Comparison of ENCODE assay signal across 8 cellular contexts in genomic region chr15:92903956-92904831, GRCh38. TPM values are rescaled to one million over a fixed set of nuclear protein-coding genes. Genes with fewer than 3 reads are reported as not detected.
DNase-seq lines count a peak whose midpoint lies in the region; ATAC-seq, FAIRE-seq and TF ChIP-seq lines count a peak whose summit lies in the region.

No MANE protein-coding gene starts in this region.

- no peaks in the 10 kb centered on the region for H3K27me3 ChIP-seq in SU-DHL-6 (ENCODE audit: low read length)
- no peaks in the 10 kb centered on the region for H3K27me3 ChIP-seq in cardiac muscle cell
- no peaks in the 10 kb centered on the region for H3K27me3 ChIP-seq in pancreas
- H3K27me3 ChIP-seq in tibial artery = no peaks in the 10 kb centered on the region

- 0% methylated on average over 48 to 50 of the region's 50 CpGs for WGBS in pancreas, 2 donors

- H3K9me3 Mint-ChIP-seq in activated naive CD8-positive, alpha-beta T cell treated with anti-CD3 and anti-CD28 coated beads, Interleukin-2, amount 50 U/mL, for 24 hours = peaks cover 3% of the 10 kb centered on the region

- H3K36me3 ChIP-seq in SU-DHL-6 (ENCODE audit: low read length) (peaks cover 27% of the 10 kb centered on the region), cardiac muscle cell (no peaks in the 10 kb centered on the region), pancreas (no peaks in the 10 kb centered on the region), tibial artery (no peaks in the 10 kb centered on the region)

- peaks cover 7% of the 10 kb centered on the region; the same call in 1 of the 2 replicates for H4K20me1 ChIP-seq in SU-DHL-6 (ENCODE audit: low read depth, low read length)

- no peak for TF ChIP-seq CTCF in GM12875 (IDR thresholded peaks at IDR 0.05; ENCODE audit: borderline replicate concordance, insufficient read depth, low read depth, low read length)
- TF ChIP-seq CTCF in SU-DHL-6 (IDR thresholded peaks at IDR 0.05; ENCODE audit: insufficient read depth, low read length, poor library complexity, severe bottlenecking) = no peak
- TF ChIP-seq CTCF in cardiac muscle cell (IDR thresholded peaks at IDR 0.05; ENCODE audit: low read depth, low read length) = no peak
- no peak for TF ChIP-seq CTCF in pancreas (IDR thresholded peaks at IDR 0.05)
- peak in 1 of 2 experiments; percentile 25 for TF ChIP-seq CTCF in tibial artery (IDR thresholded peaks at IDR 0.05)

- intact Hi-C loops in pancreas (cut with DNase I) (loop anchor here in 1 of 3 donors (5.0 kb wide), 1 partner anchor 97 kb away; no protein-coding TSS in a partner anchor), tibial artery (cut with DNase I; ENCODE audit: low total_unique reads) (loop anchor here (2.0 kb wide), 1 partner anchor 95 kb away; no protein-coding TSS in a partner anchor)

- peak overlapping the region; percentile 96 for H3K4me2 ChIP-seq in SU-DHL-6 (ENCODE audit: low read depth, low read length, poor library complexity, severe bottlenecking)

- peaks cover 57% of the 10 kb centered on the region for H3K36me3 Mint-ChIP-seq in activated naive CD8-positive, alpha-beta T cell treated with anti-CD3 and anti-CD28 coated beads, Interleukin-2, amount 50 U/mL, for 24 hours (ENCODE audit: low read depth)

- ATAC-seq in HG02763 (IDR thresholded peaks at IDR 0.05; ENCODE audit: unreplicated experiment) = peak; percentile 82
- peak; percentile 92 for ATAC-seq in activated naive CD8-positive, alpha-beta T cell treated with anti-CD3 and anti-CD28 coated beads, Interleukin-2, amount 50 U/mL, for 24 hours
- peak; percentile 81 to 89 (median 85) for ATAC-seq in pancreas

- H2AFZ ChIP-seq in SU-DHL-6 (ENCODE audit: low read depth, low read length, severe bottlenecking) = no peak overlapping the region

- H3F3A ChIP-seq in SU-DHL-6 (ENCODE audit: insufficient read depth) = peaks cover 63% of the 10 kb centered on the region

- H3K27ac ChIP-seq in SU-DHL-6 (ENCODE audit: low read depth, low read length) (peak overlapping the region; percentile 93), cardiac muscle cell (peak overlapping the region; percentile 98), pancreas (peak overlapping the region; percentile 91 to 99 (median 96)), tibial artery (peak overlapping the region; percentile 92 to 95)

- H3K27ac Mint-ChIP-seq in activated naive CD8-positive, alpha-beta T cell treated with anti-CD3 and anti-CD28 coated beads, Interleukin-2, amount 50 U/mL, for 24 hours = peak overlapping the region; percentile 99

- H3K27me3 Mint-ChIP-seq in activated naive CD8-positive, alpha-beta T cell treated with anti-CD3 and anti-CD28 coated beads, Interleukin-2, amount 50 U/mL, for 24 hours = no peaks in the 10 kb centered on the region

- H3K9me2 ChIP-seq in SU-DHL-6 (replicated peaks; ENCODE audit: insufficient read depth, low read length) = no peaks in the 10 kb centered on the region

- peak; percentile 100 for DNase-seq in NCI-H1417 (lab: John Stamatoyannopoulos, UW)
- peak; percentile 99 for DNase-seq in activated naive CD8-positive, alpha-beta T cell treated with anti-CD3 and anti-CD28 coated beads, Interleukin-2, amount 50 U/mL, for 24 hours
- peak; percentile 98 to 99 for DNase-seq in cardiac muscle cell (ENCODE audit: low read depth in 1 of 2, low spot score in 1 of 2)
- peak; percentile 98 to 100 (median 99) for DNase-seq in pancreas
- DNase-seq in tibial artery = peak; percentile 97 to 100

- H3K4me3 Mint-ChIP-seq in activated naive CD8-positive, alpha-beta T cell treated with anti-CD3 and anti-CD28 coated beads, Interleukin-2, amount 50 U/mL, for 24 hours = peak overlapping the region; percentile 90

- H3K9ac ChIP-seq in SU-DHL-6 (ENCODE audit: low read length) = peak overlapping the region; percentile 86

- H3K79me2 ChIP-seq in SU-DHL-6 (ENCODE audit: insufficient read depth, low read length) = peaks cover 96% of the 10 kb centered on the region

- FAIRE-seq in pancreas (lab: Jason Lieb, UNC) = peak; percentile 88

- no peaks in the 10 kb centered on the region for H3K9me3 ChIP-seq in SU-DHL-6 (ENCODE audit: insufficient read depth, low read length)
- no peaks in the 10 kb centered on the region for H3K9me3 ChIP-seq in cardiac muscle cell (ENCODE audit: low read depth)
- H3K9me3 ChIP-seq in pancreas = no peaks in the 10 kb centered on the region
- no peaks in the 10 kb centered on the region for H3K9me3 ChIP-seq in tibial artery

- H3K4me3 ChIP-seq in GM12875 (ENCODE audit: low read depth, low read length) = peak overlapping the region; percentile 56
- H3K4me3 ChIP-seq in SU-DHL-6 (ENCODE audit: insufficient read depth, low read length, poor library complexity, severe bottlenecking) = peak overlapping the region; percentile 98
- peak overlapping the region; percentile 95 for H3K4me3 ChIP-seq in cardiac muscle cell
- peak overlapping the region; percentile 18 to 58 (median 48) for H3K4me3 ChIP-seq in pancreas
- peak overlapping the region; percentile 60 to 65 for H3K4me3 ChIP-seq in tibial artery

- H3K4me1 Mint-ChIP-seq in activated naive CD8-positive, alpha-beta T cell treated with anti-CD3 and anti-CD28 coated beads, Interleukin-2, amount 50 U/mL, for 24 hours = peaks cover 63% of the 10 kb centered on the region

- H3K4me1 ChIP-seq in cardiac muscle cell (ENCODE audit: low read depth) = peaks cover 42% of the 10 kb centered on the region
- H3K4me1 ChIP-seq in pancreas = peaks cover 26 to 44% (median 39%) of the 10 kb centered on the region in 3 donors
- peaks cover 0 to 68% (median 30%) of the 10 kb centered on the region in 4 donors for H3K4me1 ChIP-seq in tibial artery

RNA-seq across cellular contexts. Expression of gene CHD2, which starts 4.1 kb away (rescaled TPM):
- total RNA-seq in cardiac muscle cell = 49.5 and 118 TPM in 2 replicates
- 60.8 and 90.6 TPM in 2 replicates for polyA plus RNA-seq in cardiac muscle cell
- 10 to 100 TPM; 37.0 to 86.3 (median 50.1) TPM for total RNA-seq in pancreas
- 10 to 100 TPM; 27.7 to 31.1 TPM for polyA plus RNA-seq in pancreas

Comparison
In these comparisons a context has a peak if more than half of its experiments do, and no peak if none do; other contexts are left out.
1. Peak in every context shown above with its lines: DNase-seq, ATAC-seq, H3K4me3 ChIP-seq and H3K27ac ChIP-seq.
2. H3K4me3 ChIP-seq: peak in every context shown above with its lines; median percentile 98 in SU-DHL-6; 95 in cardiac muscle cell; 62 in tibial artery; 56 in GM12875; 48 in pancreas.